ENCODE assay signal across 1 cellular context in the genomic region with DNA sequence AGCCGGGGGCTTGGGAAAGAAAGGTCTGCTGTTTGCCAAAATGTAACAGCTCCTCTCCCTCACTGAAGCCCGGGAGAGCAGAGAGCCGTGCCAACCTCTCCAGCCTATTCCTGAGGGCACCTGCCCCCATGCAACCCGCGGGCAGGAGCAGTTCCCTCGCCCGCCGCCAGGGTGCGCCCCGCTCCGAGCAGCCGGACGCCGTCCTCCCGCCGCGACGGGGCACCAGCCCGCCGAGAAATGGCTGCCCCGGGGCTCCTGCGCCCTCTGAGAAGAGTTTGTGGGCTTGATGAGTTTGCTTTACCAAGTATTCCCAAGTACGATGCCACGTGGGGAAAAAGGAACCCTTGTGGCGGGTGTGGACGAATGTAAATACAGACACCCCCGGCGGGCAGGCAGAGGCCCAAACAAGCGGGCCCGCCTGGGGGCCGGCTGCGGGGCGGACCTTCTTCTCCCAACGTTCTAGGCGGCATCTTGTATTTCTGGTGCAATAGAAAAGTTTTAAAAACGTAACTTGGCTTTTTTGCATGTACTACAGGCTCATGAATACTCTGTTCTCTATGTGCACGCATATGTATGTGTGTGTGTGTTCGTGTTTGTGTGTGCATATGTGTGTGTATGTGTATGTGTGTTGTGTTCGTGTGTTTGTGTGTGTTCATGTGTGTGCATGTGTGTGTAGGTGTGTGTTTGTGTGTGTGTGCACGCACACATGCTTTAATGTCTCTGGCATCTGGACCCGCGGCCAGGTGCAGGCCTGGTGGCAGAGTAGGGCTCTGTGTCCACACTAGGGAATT.
TF ChIP-seq lines count a peak whose summit lies in the region.

No MANE protein-coding gene starts in this region.

TF ChIP-seq in HepG2, 621 proteins besides CTCF, POLR2A, EP300 and RAD21 (continued from another document):
- TF ChIP-seq, protein P1, sequence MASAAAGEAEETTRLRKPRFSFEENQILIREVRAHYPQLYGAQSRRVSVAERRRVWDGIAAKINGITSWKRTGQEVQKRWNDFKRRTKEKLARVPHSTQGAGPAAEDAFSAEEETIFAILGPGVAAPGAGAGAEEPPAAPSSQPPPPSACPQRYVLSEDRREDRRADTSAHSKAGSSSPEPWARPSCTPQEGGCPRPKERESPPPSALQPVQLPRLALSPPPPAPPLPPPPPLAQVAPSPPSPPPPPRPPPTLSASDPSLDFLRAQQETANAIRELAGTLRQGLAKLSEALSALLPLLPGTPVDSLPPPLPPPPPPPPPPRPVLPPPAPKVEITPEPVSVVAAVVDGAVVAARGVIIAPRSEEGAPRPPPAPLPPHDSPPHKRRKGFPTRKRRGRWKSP (CRISPR knock-in tag; IDR thresholded peaks at IDR 0.05), result 0 out of 2 replicates have a peak, but pooled peaks have one; percentile 21
- TF ChIP-seq SNRNP70 (IDR thresholded peaks at IDR 0.05; ENCODE audit: low read depth, low read length), result no peak
- 0 out of 2 replicates have a peak, but pooled peaks have one; percentile 45 for TF ChIP-seq RXRA (CRISPR knock-in tag; IDR thresholded peaks at IDR 0.05)
- TF ChIP-seq, protein P2, sequence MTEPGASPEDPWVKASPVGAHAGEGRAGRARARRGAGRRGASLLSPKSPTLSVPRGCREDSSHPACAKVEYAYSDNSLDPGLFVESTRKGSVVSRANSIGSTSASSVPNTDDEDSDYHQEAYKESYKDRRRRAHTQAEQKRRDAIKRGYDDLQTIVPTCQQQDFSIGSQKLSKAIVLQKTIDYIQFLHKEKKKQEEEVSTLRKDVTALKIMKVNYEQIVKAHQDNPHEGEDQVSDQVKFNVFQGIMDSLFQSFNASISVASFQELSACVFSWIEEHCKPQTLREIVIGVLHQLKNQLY (CRISPR knock-in tag; IDR thresholded peaks at IDR 0.05), result 0 out of 2 replicates have a peak, but pooled peaks have one; percentile 47
- no peak for TF ChIP-seq KLF9 (CRISPR knock-in tag; IDR thresholded peaks at IDR 0.05; ENCODE audit: low read depth)
- TF ChIP-seq PATZ1 (CRISPR knock-in tag; IDR thresholded peaks at IDR 0.05), result peak; percentile 81
- TF ChIP-seq AKAP8 (CRISPR knock-in tag; IDR thresholded peaks at IDR 0.05), result 0 out of 2 replicates have a peak, but pooled peaks have one; percentile 63
- TF ChIP-seq SETDB1 (CRISPR knock-in tag; IDR thresholded peaks at IDR 0.05; ENCODE audit: borderline replicate concordance), result no peak
- TF ChIP-seq TFE3 (CRISPR knock-in tag; IDR thresholded peaks at IDR 0.05), result peak; percentile 41; the same call in 1 of the 2 replicates
- peak; percentile 57; the same call in 1 of the 2 replicates for TF ChIP-seq GFI1 (CRISPR knock-in tag; IDR thresholded peaks at IDR 0.05; ENCODE audit: borderline replicate concordance)
- TF ChIP-seq ZNF337 (CRISPR knock-in tag; IDR thresholded peaks at IDR 0.05; ENCODE audit: borderline replicate concordance, low read depth), result no peak
- TF ChIP-seq SMC3 (IDR thresholded peaks at IDR 0.05; ENCODE audit: low read length), result peak; percentile 43; the same call in 1 of the 2 replicates
- no peak for TF ChIP-seq ZNF468 (CRISPR knock-in tag; IDR thresholded peaks at IDR 0.05)
- TF ChIP-seq NR2C2 (CRISPR knock-in tag; IDR thresholded peaks at IDR 0.05; ENCODE audit: borderline replicate concordance), result no peak
- TF ChIP-seq ZNF766 (CRISPR knock-in tag; IDR thresholded peaks at IDR 0.05; ENCODE audit: borderline replicate concordance), result 0 out of 2 replicates have a peak, but pooled peaks have one; percentile 73
- TF ChIP-seq, protein P3, sequence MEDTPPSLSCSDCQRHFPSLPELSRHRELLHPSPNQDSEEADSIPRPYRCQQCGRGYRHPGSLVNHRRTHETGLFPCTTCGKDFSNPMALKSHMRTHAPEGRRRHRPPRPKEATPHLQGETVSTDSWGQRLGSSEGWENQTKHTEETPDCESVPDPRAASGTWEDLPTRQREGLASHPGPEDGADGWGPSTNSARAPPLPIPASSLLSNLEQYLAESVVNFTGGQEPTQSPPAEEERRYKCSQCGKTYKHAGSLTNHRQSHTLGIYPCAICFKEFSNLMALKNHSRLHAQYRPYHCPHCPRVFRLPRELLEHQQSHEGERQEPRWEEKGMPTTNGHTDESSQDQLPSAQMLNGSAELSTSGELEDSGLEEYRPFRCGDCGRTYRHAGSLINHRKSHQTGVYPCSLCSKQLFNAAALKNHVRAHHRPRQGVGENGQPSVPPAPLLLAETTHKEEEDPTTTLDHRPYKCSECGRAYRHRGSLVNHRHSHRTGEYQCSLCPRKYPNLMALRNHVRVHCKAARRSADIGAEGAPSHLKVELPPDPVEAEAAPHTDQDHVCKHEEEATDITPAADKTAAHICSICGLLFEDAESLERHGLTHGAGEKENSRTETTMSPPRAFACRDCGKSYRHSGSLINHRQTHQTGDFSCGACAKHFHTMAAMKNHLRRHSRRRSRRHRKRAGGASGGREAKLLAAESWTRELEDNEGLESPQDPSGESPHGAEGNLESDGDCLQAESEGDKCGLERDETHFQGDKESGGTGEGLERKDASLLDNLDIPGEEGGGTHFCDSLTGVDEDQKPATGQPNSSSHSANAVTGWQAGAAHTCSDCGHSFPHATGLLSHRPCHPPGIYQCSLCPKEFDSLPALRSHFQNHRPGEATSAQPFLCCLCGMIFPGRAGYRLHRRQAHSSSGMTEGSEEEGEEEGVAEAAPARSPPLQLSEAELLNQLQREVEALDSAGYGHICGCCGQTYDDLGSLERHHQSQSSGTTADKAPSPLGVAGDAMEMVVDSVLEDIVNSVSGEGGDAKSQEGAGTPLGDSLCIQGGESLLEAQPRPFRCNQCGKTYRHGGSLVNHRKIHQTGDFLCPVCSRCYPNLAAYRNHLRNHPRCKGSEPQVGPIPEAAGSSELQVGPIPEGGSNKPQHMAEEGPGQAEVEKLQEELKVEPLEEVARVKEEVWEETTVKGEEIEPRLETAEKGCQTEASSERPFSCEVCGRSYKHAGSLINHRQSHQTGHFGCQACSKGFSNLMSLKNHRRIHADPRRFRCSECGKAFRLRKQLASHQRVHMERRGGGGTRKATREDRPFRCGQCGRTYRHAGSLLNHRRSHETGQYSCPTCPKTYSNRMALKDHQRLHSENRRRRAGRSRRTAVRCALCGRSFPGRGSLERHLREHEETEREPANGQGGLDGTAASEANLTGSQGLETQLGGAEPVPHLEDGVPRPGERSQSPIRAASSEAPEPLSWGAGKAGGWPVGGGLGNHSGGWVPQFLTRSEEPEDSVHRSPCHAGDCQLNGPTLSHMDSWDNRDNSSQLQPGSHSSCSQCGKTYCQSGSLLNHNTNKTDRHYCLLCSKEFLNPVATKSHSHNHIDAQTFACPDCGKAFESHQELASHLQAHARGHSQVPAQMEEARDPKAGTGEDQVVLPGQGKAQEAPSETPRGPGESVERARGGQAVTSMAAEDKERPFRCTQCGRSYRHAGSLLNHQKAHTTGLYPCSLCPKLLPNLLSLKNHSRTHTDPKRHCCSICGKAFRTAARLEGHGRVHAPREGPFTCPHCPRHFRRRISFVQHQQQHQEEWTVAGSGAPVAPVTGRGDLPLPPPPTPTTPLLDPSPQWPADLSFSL (CRISPR knock-in tag; IDR thresholded peaks at IDR 0.05), result peak; percentile 66; the same call in 1 of the 2 replicates
- no peak for TF ChIP-seq ZFP36 (IDR thresholded peaks at IDR 0.05; ENCODE audit: borderline replicate concordance, low read depth, low read length, partially characterized antibody)
- TF ChIP-seq ZNF383 (CRISPR knock-in tag; IDR thresholded peaks at IDR 0.05; ENCODE audit: borderline replicate concordance), result no peak
- TF ChIP-seq SNAPC2 (CRISPR knock-in tag; IDR thresholded peaks at IDR 0.05), result no peak
- no peak for TF ChIP-seq ZSCAN25 (CRISPR knock-in tag; IDR thresholded peaks at IDR 0.05)
- no peak for TF ChIP-seq ZFAT (CRISPR knock-in tag; conservative IDR thresholded peaks at IDR 0.05)
- peak; percentile 97 for TF ChIP-seq HNRNPL (IDR thresholded peaks at IDR 0.05; ENCODE audit: low read depth, low read length)
- TF ChIP-seq, protein P4, sequence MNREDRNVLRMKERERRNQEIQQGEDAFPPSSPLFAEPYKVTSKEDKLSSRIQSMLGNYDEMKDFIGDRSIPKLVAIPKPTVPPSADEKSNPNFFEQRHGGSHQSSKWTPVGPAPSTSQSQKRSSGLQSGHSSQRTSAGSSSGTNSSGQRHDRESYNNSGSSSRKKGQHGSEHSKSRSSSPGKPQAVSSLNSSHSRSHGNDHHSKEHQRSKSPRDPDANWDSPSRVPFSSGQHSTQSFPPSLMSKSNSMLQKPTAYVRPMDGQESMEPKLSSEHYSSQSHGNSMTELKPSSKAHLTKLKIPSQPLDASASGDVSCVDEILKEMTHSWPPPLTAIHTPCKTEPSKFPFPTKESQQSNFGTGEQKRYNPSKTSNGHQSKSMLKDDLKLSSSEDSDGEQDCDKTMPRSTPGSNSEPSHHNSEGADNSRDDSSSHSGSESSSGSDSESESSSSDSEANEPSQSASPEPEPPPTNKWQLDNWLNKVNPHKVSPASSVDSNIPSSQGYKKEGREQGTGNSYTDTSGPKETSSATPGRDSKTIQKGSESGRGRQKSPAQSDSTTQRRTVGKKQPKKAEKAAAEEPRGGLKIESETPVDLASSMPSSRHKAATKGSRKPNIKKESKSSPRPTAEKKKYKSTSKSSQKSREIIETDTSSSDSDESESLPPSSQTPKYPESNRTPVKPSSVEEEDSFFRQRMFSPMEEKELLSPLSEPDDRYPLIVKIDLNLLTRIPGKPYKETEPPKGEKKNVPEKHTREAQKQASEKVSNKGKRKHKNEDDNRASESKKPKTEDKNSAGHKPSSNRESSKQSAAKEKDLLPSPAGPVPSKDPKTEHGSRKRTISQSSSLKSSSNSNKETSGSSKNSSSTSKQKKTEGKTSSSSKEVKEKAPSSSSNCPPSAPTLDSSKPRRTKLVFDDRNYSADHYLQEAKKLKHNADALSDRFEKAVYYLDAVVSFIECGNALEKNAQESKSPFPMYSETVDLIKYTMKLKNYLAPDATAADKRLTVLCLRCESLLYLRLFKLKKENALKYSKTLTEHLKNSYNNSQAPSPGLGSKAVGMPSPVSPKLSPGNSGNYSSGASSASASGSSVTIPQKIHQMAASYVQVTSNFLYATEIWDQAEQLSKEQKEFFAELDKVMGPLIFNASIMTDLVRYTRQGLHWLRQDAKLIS (CRISPR knock-in tag; IDR thresholded peaks at IDR 0.05), result 0 out of 2 replicates have a peak, but pooled peaks have one; percentile 53
- no peak for TF ChIP-seq KAT2B (IDR thresholded peaks at IDR 0.05; ENCODE audit: borderline replicate concordance, low read depth, low read length)
